In the genomic region with DNA sequence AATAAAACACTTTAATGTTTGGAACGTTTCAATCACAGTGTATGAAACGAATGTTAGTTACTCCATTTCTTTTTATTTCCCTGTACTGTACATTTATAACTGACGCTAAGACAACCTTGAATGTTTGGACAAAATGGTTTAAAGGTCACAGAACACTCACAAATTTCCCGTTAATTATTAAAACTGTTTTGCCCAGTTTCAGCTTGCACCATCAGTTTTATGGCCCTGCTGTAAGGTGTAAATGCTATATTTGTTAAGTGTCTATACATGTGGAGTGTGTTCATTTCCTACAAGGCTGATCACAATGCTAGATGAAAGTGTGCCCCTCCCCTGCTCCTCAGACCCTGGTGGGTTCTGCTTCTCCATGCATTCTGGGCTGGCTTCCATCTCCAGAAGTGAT, we compare ENCODE assay signal across 26 cellular contexts.
"Had no signal": no experiment of that assay in that cellular context is flagged by ENCODE, and none has a peak within 500 bp of the region (broad histone marks: within the 10 kb centered on the region; RNA-seq: fewer than 3 reads in every experiment).

No MANE protein-coding gene starts in this region.

- DNase-seq: activated CD4-positive, alpha-beta T cell treated with anti-CD3 and anti-CD28 coated beads for 48 hours; activated CD4-positive, alpha-beta T cell treated with anti-CD3 and anti-CD28 coated beads, Interleukin-2, amount 50 U/mL, for 4 hours; activated CD4-positive, CD25-positive, alpha-beta regulatory T cell treated with anti-CD3 and anti-CD28 coated beads, Interleukin-2, amount 50 U/mL, for 72 hours; activated CD8-positive, alpha-beta memory T cell treated with anti-CD3 and anti-CD28 coated beads, Interleukin-2, amount 50 U/mL, for 48 hours; activated CD8-positive, alpha-beta T cell treated with anti-CD3 and anti-CD28 coated beads, Interleukin-2, amount 10 ng/mL, durations not matched to agents 7 days and 5 days; activated naive CD4-positive, alpha-beta T cell treated with anti-CD3 and anti-CD28 coated beads, Interleukin-2, amount 50 U/mL, for 16 hours; activated naive CD8-positive, alpha-beta T cell treated with anti-CD3 and anti-CD28 coated beads, Interleukin-2, amount 10 ng/mL, durations not matched to agents 7 days and 5 days; activated T-cell treated with anti-CD3 and anti-CD28 coated beads, Interleukin-2, amount 50 U/mL, for 1 hour; adrenal gland; anterior cingulate cortex; MV-4-11; NCI-H1092 treated with DMSO at 0.1 percent for 48 hours; NCI-H1417 treated with DMSO at 0.1 percent for 48 hours; NCI-H1694 treated with DMSO at 0.1 percent for 48 hours; NCI-H2029 treated with DMSO at 0.1 percent for 48 hours; NCI-H345; NCI-H510A treated with DMSO at 0.1 percent for 48 hours; NCI-H69; NK-92 treated with Interleukin-12 subunit alpha and Interleukin-12 subunit beta, amount 100 ng/mL, for 24 hours; OCI-M1; SHP77 treated with DMSO at 0.1 percent for 48 hours; T-helper 17 cell; T-helper 9 cell had no signal

- ATAC-seq: activated CD8-positive, alpha-beta T cell treated with anti-CD3 and anti-CD28 coated beads, Interleukin-2, amount 10 ng/mL, durations not matched to agents 7 days and 5 days; T-helper 17 cell; WTC11 had no signal

- H3K27me3 ChIP-seq: adrenal gland had no signal

- H3K36me3 Mint-ChIP-seq: activated naive CD8-positive, alpha-beta T cell treated with anti-CD3 and anti-CD28 coated beads, Interleukin-2, amount 10 ng/mL, durations not matched to agents 7 days and 5 days; WTC11 had no signal

- H3K4me2 ChIP-seq: KMS-11 had no signal

- H3K9me3 ChIP-seq: adrenal gland had no signal

- H3K9ac ChIP-seq: KMS-11 had no signal

- FAIRE-seq: RCC 7860 had no signal

- H3K36me3 ChIP-seq: adrenal gland had no signal

- H3K4me3 ChIP-seq: adrenal gland had no signal

- H3K4me1 Mint-ChIP-seq: activated naive CD8-positive, alpha-beta T cell treated with anti-CD3 and anti-CD28 coated beads, Interleukin-2, amount 10 ng/mL, durations not matched to agents 7 days and 5 days; T-helper 17 cell had no signal

- H3K27ac ChIP-seq: adrenal gland, KMS-11 had no signal

- H3K4me3 Mint-ChIP-seq: activated CD8-positive, alpha-beta T cell treated with anti-CD3 and anti-CD28 coated beads, Interleukin-2, amount 10 ng/mL, durations not matched to agents 7 days and 5 days; activated naive CD8-positive, alpha-beta T cell treated with anti-CD3 and anti-CD28 coated beads, Interleukin-2, amount 10 ng/mL, durations not matched to agents 7 days and 5 days; T-helper 17 cell; WTC11 had no signal

- H3K27ac Mint-ChIP-seq: activated CD8-positive, alpha-beta T cell treated with anti-CD3 and anti-CD28 coated beads, Interleukin-2, amount 10 ng/mL, durations not matched to agents 7 days and 5 days; activated naive CD8-positive, alpha-beta T cell treated with anti-CD3 and anti-CD28 coated beads, Interleukin-2, amount 10 ng/mL, durations not matched to agents 7 days and 5 days; T-helper 17 cell; WTC11 had no signal
